Comparison of ENCODE assay signal across 1 cellular context in the genomic region with DNA sequence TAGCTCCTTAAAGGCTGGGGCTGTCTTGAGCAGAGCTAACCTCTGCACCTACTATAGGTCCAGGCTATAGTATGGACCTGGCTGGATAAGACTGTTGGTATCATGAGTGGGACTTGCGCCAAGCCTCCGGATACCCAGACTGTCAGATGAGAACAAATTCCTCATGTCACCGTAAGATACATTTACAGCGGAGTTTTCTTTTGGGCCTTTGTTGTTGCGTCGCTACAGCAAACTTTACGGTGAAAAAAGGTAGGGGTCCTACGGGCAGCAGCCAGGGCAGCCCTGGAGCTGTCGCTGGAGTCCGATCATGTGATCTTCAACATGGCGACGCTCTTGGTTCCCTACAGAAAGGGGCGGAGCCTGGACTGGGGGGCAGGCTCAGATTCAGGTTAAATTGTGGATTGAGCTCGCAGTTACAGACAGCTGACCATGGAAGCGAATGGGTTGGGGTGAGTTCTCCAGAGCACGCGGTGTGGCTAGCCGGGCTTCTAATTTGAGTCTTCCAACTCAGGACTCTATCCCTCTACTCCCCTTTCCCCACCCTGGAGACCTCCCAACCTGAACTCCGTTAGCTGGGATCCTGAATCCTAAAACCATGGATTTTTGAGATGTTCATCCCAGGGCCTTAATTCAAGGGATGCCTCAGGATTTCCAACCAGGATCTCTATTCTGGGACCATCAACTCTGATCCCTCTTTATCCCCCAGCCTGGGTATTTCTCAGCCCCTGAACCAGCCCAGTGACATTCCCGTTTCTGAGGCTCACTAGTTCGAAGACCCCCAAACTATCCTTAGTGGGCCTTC.
TF ChIP-seq lines count a peak whose summit lies in the region.

UROD (plus strand) TSS at position 418 of the 802 bp plus-strand sequence; CDS start at position 430, 12 bp downstream.

TF ChIP-seq in HepG2, 621 proteins besides CTCF, POLR2A, EP300 and RAD21 (continued from another document and continues in another):
- TF ChIP-seq, protein P1, sequence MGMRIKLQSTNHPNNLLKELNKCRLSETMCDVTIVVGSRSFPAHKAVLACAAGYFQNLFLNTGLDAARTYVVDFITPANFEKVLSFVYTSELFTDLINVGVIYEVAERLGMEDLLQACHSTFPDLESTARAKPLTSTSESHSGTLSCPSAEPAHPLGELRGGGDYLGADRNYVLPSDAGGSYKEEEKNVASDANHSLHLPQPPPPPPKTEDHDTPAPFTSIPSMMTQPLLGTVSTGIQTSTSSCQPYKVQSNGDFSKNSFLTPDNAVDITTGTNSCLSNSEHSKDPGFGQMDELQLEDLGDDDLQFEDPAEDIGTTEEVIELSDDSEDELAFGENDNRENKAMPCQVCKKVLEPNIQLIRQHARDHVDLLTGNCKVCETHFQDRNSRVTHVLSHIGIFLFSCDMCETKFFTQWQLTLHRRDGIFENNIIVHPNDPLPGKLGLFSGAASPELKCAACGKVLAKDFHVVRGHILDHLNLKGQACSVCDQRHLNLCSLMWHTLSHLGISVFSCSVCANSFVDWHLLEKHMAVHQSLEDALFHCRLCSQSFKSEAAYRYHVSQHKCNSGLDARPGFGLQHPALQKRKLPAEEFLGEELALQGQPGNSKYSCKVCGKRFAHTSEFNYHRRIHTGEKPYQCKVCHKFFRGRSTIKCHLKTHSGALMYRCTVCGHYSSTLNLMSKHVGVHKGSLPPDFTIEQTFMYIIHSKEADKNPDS (CRISPR knock-in tag; IDR thresholded peaks at IDR 0.05) = no peak
- TF ChIP-seq ZNF510 (CRISPR knock-in tag; IDR thresholded peaks at IDR 0.05; ENCODE audit: low read depth) = no peak
- TF ChIP-seq, protein P2, sequence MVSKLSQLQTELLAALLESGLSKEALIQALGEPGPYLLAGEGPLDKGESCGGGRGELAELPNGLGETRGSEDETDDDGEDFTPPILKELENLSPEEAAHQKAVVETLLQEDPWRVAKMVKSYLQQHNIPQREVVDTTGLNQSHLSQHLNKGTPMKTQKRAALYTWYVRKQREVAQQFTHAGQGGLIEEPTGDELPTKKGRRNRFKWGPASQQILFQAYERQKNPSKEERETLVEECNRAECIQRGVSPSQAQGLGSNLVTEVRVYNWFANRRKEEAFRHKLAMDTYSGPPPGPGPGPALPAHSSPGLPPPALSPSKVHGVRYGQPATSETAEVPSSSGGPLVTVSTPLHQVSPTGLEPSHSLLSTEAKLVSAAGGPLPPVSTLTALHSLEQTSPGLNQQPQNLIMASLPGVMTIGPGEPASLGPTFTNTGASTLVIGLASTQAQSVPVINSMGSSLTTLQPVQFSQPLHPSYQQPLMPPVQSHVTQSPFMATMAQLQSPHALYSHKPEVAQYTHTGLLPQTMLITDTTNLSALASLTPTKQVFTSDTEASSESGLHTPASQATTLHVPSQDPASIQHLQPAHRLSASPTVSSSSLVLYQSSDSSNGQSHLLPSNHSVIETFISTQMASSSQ (IDR thresholded peaks at IDR 0.05; ENCODE audit: low read depth) = peak; percentile 41; the same call in 1 of the 2 replicates
- TF ChIP-seq, protein P2 (CRISPR knock-in tag; IDR thresholded peaks at IDR 0.05; ENCODE audit: borderline replicate concordance) = peak; percentile 58; the same call in 1 of the 2 replicates
- TF ChIP-seq MYC (CRISPR knock-in tag; IDR thresholded peaks at IDR 0.05; ENCODE audit: borderline replicate concordance) = peak; percentile 44; the same call in 1 of the 2 replicates
- TF ChIP-seq ZNF343 (CRISPR knock-in tag; IDR thresholded peaks at IDR 0.05) = no peak
- TF ChIP-seq, protein P3, sequence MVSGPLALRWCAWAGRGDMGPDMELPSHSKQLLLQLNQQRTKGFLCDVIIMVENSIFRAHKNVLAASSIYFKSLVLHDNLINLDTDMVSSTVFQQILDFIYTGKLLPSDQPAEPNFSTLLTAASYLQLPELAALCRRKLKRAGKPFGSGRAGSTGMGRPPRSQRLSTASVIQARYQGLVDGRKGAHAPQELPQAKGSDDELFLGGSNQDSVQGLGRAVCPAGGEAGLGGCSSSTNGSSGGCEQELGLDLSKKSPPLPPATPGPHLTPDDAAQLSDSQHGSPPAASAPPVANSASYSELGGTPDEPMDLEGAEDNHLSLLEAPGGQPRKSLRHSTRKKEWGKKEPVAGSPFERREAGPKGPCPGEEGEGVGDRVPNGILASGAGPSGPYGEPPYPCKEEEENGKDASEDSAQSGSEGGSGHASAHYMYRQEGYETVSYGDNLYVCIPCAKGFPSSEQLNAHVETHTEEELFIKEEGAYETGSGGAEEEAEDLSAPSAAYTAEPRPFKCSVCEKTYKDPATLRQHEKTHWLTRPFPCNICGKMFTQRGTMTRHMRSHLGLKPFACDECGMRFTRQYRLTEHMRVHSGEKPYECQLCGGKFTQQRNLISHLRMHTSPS (CRISPR knock-in tag; IDR thresholded peaks at IDR 0.05; ENCODE audit: low read depth) = no peak
- no peak for TF ChIP-seq ZNF616 (CRISPR knock-in tag; IDR thresholded peaks at IDR 0.05; ENCODE audit: low read depth)
- no peak for TF ChIP-seq EZH2 (conservative IDR thresholded peaks at IDR 0.05; ENCODE audit: low read depth, low read length)
- peak; percentile 23; the same call in 1 of the 2 replicates for TF ChIP-seq STAG1 (CRISPR knock-in tag; IDR thresholded peaks at IDR 0.05)
- TF ChIP-seq, protein P4, sequence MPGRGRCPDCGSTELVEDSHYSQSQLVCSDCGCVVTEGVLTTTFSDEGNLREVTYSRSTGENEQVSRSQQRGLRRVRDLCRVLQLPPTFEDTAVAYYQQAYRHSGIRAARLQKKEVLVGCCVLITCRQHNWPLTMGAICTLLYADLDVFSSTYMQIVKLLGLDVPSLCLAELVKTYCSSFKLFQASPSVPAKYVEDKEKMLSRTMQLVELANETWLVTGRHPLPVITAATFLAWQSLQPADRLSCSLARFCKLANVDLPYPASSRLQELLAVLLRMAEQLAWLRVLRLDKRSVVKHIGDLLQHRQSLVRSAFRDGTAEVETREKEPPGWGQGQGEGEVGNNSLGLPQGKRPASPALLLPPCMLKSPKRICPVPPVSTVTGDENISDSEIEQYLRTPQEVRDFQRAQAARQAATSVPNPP (CRISPR knock-in tag; IDR thresholded peaks at IDR 0.05) = no peak
- TF ChIP-seq ZNF639 (CRISPR knock-in tag; conservative IDR thresholded peaks at IDR 0.05) = no peak
- TF ChIP-seq NBN (conservative IDR thresholded peaks at IDR 0.05) = no peak
- no peak for TF ChIP-seq RFX1 (IDR thresholded peaks at IDR 0.05)
- TF ChIP-seq NR2C2 (CRISPR knock-in tag; IDR thresholded peaks at IDR 0.05; ENCODE audit: borderline replicate concordance) = no peak; the same call in 1 of the 2 replicates
- TF ChIP-seq ZNF276 (CRISPR knock-in tag; IDR thresholded peaks at IDR 0.05; ENCODE audit: low read depth) = no peak
- TF ChIP-seq YY1 (IDR thresholded peaks at IDR 0.05; ENCODE audit: insufficient read depth, insufficient replicate concordance, low read depth, low read length) = peak; percentile 99
- TF ChIP-seq GMEB2 (CRISPR knock-in tag; IDR thresholded peaks at IDR 0.05; ENCODE audit: low read depth) = no peak
- TF ChIP-seq NFE2 (CRISPR knock-in tag; IDR thresholded peaks at IDR 0.05) = no peak
- TF ChIP-seq MAFG (CRISPR knock-in tag; IDR thresholded peaks at IDR 0.05) = no peak
- TF ChIP-seq ZNF883 (CRISPR knock-in tag; IDR thresholded peaks at IDR 0.05; ENCODE audit: not compliant biosample characterization) = no peak
- TF ChIP-seq RFXANK (CRISPR knock-in tag; IDR thresholded peaks at IDR 0.05) = no peak
- TF ChIP-seq RXRB (CRISPR knock-in tag; IDR thresholded peaks at IDR 0.05; ENCODE audit: borderline replicate concordance) = no peak
- peak; percentile 78; the same call in 1 of the 2 replicates for TF ChIP-seq HDAC2 (CRISPR knock-in tag; IDR thresholded peaks at IDR 0.05)
- no peak for TF ChIP-seq AHDC1 (CRISPR knock-in tag; IDR thresholded peaks at IDR 0.05; ENCODE audit: borderline replicate concordance)
- TF ChIP-seq SOX5 (CRISPR knock-in tag; IDR thresholded peaks at IDR 0.05; ENCODE audit: borderline replicate concordance) = peak; percentile 61; the same call in 1 of the 2 replicates
- TF ChIP-seq DNMT3B (CRISPR knock-in tag; conservative IDR thresholded peaks at IDR 0.05) = peak; percentile 91; the same call in 1 of the 2 replicates
- TF ChIP-seq ARID2 (CRISPR knock-in tag; IDR thresholded peaks at IDR 0.05; ENCODE audit: borderline replicate concordance) = no peak
- TF ChIP-seq ZNF589 (CRISPR knock-in tag; conservative IDR thresholded peaks at IDR 0.05) = no peak
